ENCODE assay signal across 2 cellular contexts in genomic region chr2:43518182-43518581, GRCh38.
TF ChIP-seq lines count a peak whose summit lies in the region.

No MANE protein-coding gene starts in this region.

TF ChIP-seq in liver, 16 proteins besides CTCF, POLR2A, EP300 and RAD21 (continued from another document):
- TF ChIP-seq, protein P1, sequence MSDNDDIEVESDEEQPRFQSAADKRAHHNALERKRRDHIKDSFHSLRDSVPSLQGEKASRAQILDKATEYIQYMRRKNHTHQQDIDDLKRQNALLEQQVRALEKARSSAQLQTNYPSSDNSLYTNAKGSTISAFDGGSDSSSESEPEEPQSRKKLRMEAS (IDR thresholded peaks at IDR 0.05) = no peak
- TF ChIP-seq ZBTB33 (IDR thresholded peaks at IDR 0.05) = no peak
- TF ChIP-seq, protein P2, sequence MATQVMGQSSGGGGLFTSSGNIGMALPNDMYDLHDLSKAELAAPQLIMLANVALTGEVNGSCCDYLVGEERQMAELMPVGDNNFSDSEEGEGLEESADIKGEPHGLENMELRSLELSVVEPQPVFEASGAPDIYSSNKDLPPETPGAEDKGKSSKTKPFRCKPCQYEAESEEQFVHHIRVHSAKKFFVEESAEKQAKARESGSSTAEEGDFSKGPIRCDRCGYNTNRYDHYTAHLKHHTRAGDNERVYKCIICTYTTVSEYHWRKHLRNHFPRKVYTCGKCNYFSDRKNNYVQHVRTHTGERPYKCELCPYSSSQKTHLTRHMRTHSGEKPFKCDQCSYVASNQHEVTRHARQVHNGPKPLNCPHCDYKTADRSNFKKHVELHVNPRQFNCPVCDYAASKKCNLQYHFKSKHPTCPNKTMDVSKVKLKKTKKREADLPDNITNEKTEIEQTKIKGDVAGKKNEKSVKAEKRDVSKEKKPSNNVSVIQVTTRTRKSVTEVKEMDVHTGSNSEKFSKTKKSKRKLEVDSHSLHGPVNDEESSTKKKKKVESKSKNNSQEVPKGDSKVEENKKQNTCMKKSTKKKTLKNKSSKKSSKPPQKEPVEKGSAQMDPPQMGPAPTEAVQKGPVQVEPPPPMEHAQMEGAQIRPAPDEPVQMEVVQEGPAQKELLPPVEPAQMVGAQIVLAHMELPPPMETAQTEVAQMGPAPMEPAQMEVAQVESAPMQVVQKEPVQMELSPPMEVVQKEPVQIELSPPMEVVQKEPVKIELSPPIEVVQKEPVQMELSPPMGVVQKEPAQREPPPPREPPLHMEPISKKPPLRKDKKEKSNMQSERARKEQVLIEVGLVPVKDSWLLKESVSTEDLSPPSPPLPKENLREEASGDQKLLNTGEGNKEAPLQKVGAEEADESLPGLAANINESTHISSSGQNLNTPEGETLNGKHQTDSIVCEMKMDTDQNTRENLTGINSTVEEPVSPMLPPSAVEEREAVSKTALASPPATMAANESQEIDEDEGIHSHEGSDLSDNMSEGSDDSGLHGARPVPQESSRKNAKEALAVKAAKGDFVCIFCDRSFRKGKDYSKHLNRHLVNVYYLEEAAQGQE (IDR thresholded peaks at IDR 0.05) = no peak
- no peak for TF ChIP-seq GABPA (IDR thresholded peaks at IDR 0.05 in 1 of 2, conservative IDR thresholded peaks at IDR 0.05 in 1 of 2)
- TF ChIP-seq JUND (IDR thresholded peaks at IDR 0.05) = no peak
- TF ChIP-seq FOXA1 (IDR thresholded peaks at IDR 0.05) = no peak
- no peak for TF ChIP-seq YY1 (IDR thresholded peaks at IDR 0.05)
- no peak for TF ChIP-seq FOXA2 (IDR thresholded peaks at IDR 0.05)
- TF ChIP-seq HNF4G (IDR thresholded peaks at IDR 0.05) = no peak
- no peak for TF ChIP-seq EGR1 (IDR thresholded peaks at IDR 0.05; ENCODE audit: low read depth in 2 of 2)
- TF ChIP-seq TAF1 (conservative IDR thresholded peaks at IDR 0.05) = no peak
- no peak for TF ChIP-seq HNF4A (conservative IDR thresholded peaks at IDR 0.05)

TF ChIP-seq in HepG2, 621 proteins besides CTCF, POLR2A, EP300 and RAD21 (continued from another document):
- TF ChIP-seq, protein P3, sequence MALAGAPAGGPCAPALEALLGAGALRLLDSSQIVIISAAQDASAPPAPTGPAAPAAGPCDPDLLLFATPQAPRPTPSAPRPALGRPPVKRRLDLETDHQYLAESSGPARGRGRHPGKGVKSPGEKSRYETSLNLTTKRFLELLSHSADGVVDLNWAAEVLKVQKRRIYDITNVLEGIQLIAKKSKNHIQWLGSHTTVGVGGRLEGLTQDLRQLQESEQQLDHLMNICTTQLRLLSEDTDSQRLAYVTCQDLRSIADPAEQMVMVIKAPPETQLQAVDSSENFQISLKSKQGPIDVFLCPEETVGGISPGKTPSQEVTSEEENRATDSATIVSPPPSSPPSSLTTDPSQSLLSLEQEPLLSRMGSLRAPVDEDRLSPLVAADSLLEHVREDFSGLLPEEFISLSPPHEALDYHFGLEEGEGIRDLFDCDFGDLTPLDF (CRISPR knock-in tag; IDR thresholded peaks at IDR 0.05) = no peak
- TF ChIP-seq ZBTB33 (CRISPR knock-in tag; IDR thresholded peaks at IDR 0.05) = no peak
- no peak for TF ChIP-seq KAT2B (IDR thresholded peaks at IDR 0.05; ENCODE audit: borderline replicate concordance, low read depth, low read length)
- TF ChIP-seq, protein P4, sequence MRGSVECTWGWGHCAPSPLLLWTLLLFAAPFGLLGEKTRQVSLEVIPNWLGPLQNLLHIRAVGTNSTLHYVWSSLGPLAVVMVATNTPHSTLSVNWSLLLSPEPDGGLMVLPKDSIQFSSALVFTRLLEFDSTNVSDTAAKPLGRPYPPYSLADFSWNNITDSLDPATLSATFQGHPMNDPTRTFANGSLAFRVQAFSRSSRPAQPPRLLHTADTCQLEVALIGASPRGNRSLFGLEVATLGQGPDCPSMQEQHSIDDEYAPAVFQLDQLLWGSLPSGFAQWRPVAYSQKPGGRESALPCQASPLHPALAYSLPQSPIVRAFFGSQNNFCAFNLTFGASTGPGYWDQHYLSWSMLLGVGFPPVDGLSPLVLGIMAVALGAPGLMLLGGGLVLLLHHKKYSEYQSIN (CRISPR knock-in tag; IDR thresholded peaks at IDR 0.05; ENCODE audit: borderline replicate concordance) = no peak
- TF ChIP-seq GABPA (IDR thresholded peaks at IDR 0.05; ENCODE audit: low read depth, low read length) = no peak
- TF ChIP-seq GABPA (CRISPR knock-in tag; IDR thresholded peaks at IDR 0.05; ENCODE audit: low read depth) = no peak
- no peak for TF ChIP-seq IKZF4 (CRISPR knock-in tag; IDR thresholded peaks at IDR 0.05; ENCODE audit: borderline replicate concordance, low read depth, not compliant biosample characterization)
